Comparison of ENCODE assay signal across 8 cellular contexts in the genomic region with DNA sequence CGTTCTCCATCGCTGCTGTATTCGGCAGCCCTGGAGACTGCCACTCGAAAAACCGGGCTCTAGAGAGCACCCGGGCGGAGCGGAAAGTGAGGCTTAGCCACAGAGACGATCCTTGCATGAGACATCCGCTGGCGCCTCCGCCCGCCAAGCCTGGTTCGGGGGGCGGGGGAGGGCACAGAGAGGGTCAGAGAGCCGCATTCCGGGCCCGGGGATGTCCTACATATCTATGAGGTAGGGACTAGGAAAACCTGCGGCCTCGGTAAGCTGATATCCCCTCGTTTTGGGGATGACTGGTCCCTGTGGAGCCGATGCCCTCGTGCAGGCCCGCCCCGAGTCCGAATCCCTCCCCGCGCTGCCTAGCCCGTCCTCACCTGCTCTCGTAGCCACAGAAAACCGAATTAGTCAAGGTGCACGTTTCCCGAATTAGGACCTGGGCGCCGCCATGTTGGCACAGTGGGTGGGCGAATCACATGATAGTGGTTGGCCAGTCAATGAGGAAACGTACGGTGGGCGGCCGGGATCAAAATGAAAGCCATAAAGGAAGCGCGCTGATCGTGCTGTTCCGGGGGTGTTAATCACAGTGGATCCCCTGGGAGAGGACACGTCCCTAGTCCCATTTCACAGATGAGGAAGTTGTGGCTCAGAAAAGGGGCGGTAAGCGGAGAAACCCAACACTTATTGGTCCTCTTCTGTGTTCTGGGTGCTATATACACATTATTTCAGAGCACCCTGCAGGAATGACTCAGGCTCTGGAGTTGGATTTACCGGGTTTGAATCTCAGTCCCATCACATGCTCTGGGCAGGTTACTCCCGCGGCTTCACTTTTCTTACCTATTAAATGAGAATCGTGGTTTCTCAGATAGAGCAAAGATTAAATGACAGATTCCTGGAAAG. TPM values are rescaled to one million over a fixed set of nuclear protein-coding genes. Genes with fewer than 3 reads are reported as not detected.
DNase-seq lines count a peak whose midpoint lies in the region; ATAC-seq and TF ChIP-seq lines count a peak whose summit lies in the region.

TSS of gene TRMT1 (minus strand) at position 459 of the 894 bp plus-strand sequence. CDS start at position 118, 341 bp downstream.

- peaks cover 12 to 40% (median 31%) of the 10 kb centered on the region in 4 donors for H3K4me1 ChIP-seq in liver (ENCODE audit: control insufficient read depth in 4 of 4, insufficient read depth in 4 of 4, low read length in 3 of 4)

- under 1% methylated on average over 51 of the region's 51 CpGs for WGBS in liver

- H3K27me3 ChIP-seq in liver (ENCODE audit: control insufficient read depth in 4 of 4, insufficient read depth in 4 of 4, low read length in 3 of 4), result no peaks in the 10 kb centered on the region

- peak within 1 kb of the TSS; percentile 71 to 91 for H3K9ac ChIP-seq in liver (ENCODE audit: low read depth in 1 of 2, low read length in 2 of 2)

- no peak for TF ChIP-seq CTCF in liver (IDR thresholded peaks at IDR 0.05; ENCODE audit: low read depth, low read length, missing input control)

- H3K27ac ChIP-seq in liver (ENCODE audit: low read depth in 1 of 2, low read length in 2 of 2), result peak within 1 kb of the TSS; percentile 78 to 82

- H3K36me3 ChIP-seq in liver (ENCODE audit: control insufficient read depth in 4 of 4, insufficient read depth in 3 of 4, low read depth in 1 of 4, low read length in 3 of 4), result peaks cover 0 to 6% (median 1%) of the 10 kb centered on the region in 4 donors

- no peaks in the 10 kb centered on the region for H3K9me3 ChIP-seq in liver (ENCODE audit: control insufficient read depth in 4 of 4, low read length in 3 of 4)

- peak in 1 of 2 donors; percentile 42 for TF ChIP-seq RAD21 in liver (IDR thresholded peaks at IDR 0.05)

- peak; percentile 98 for DNase-seq in NCI-H69 (lab: John Stamatoyannopoulos, UW)
- peak; percentile 85 for DNase-seq in activated CD4-positive, alpha-beta T cell treated with anti-CD3 and anti-CD28 coated beads, Interleukin-2, amount 50 U/mL, for 1 hour
- DNase-seq in dermis blood vessel endothelial cell, result peak; percentile 96
- peak; percentile 85 to 93 for DNase-seq in stimulated activated CD4-positive, alpha-beta T cell treated with anti-CD3 and anti-CD28 coated beads, Interleukin-2, amount 100 ng/mL, for 48 hours

- ATAC-seq in GM18502 (IDR thresholded peaks at IDR 0.05; ENCODE audit: poor library complexity, unreplicated experiment), result peak; percentile 61
- ATAC-seq in HG03457 (IDR thresholded peaks at IDR 0.05; ENCODE audit: unreplicated experiment), result peak; percentile 41
- no peak for ATAC-seq in HG03039 (IDR thresholded peaks at IDR 0.05; ENCODE audit: unreplicated experiment)

- H3K4me3 ChIP-seq in liver (ENCODE audit: low read depth in 1 of 3, low read length in 3 of 3), result peak within 1 kb of the TSS; percentile 90 to 100 (median 93)

TF ChIP-seq in liver, 16 proteins besides CTCF, POLR2A, EP300 and RAD21:
- peak in 1 of 2 donors; percentile 88 for TF ChIP-seq GABPA (IDR thresholded peaks at IDR 0.05 in 1 of 2, conservative IDR thresholded peaks at IDR 0.05 in 1 of 2)
- TF ChIP-seq JUND (IDR thresholded peaks at IDR 0.05), result peak in 1 of 2 donors; percentile 14
- peak; percentile 100 for TF ChIP-seq YY1 (IDR thresholded peaks at IDR 0.05)
- TF ChIP-seq SP1 (IDR thresholded peaks at IDR 0.05), result peak; percentile 55
- TF ChIP-seq, protein P1, sequence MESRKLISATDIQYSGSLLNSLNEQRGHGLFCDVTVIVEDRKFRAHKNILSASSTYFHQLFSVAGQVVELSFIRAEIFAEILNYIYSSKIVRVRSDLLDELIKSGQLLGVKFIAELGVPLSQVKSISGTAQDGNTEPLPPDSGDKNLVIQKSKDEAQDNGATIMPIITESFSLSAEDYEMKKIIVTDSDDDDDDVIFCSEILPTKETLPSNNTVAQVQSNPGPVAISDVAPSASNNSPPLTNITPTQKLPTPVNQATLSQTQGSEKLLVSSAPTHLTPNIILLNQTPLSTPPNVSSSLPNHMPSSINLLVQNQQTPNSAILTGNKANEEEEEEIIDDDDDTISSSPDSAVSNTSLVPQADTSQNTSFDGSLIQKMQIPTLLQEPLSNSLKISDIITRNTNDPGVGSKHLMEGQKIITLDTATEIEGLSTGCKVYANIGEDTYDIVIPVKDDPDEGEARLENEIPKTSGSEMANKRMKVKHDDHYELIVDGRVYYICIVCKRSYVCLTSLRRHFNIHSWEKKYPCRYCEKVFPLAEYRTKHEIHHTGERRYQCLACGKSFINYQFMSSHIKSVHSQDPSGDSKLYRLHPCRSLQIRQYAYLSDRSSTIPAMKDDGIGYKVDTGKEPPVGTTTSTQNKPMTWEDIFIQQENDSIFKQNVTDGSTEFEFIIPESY (IDR thresholded peaks at IDR 0.05), result no peak
- TF ChIP-seq, protein P2, sequence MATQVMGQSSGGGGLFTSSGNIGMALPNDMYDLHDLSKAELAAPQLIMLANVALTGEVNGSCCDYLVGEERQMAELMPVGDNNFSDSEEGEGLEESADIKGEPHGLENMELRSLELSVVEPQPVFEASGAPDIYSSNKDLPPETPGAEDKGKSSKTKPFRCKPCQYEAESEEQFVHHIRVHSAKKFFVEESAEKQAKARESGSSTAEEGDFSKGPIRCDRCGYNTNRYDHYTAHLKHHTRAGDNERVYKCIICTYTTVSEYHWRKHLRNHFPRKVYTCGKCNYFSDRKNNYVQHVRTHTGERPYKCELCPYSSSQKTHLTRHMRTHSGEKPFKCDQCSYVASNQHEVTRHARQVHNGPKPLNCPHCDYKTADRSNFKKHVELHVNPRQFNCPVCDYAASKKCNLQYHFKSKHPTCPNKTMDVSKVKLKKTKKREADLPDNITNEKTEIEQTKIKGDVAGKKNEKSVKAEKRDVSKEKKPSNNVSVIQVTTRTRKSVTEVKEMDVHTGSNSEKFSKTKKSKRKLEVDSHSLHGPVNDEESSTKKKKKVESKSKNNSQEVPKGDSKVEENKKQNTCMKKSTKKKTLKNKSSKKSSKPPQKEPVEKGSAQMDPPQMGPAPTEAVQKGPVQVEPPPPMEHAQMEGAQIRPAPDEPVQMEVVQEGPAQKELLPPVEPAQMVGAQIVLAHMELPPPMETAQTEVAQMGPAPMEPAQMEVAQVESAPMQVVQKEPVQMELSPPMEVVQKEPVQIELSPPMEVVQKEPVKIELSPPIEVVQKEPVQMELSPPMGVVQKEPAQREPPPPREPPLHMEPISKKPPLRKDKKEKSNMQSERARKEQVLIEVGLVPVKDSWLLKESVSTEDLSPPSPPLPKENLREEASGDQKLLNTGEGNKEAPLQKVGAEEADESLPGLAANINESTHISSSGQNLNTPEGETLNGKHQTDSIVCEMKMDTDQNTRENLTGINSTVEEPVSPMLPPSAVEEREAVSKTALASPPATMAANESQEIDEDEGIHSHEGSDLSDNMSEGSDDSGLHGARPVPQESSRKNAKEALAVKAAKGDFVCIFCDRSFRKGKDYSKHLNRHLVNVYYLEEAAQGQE (IDR thresholded peaks at IDR 0.05), result peak; percentile 74
- TF ChIP-seq FOXA1 (IDR thresholded peaks at IDR 0.05), result peak; percentile 23
- peak; percentile 43 to 81 for TF ChIP-seq EGR1 (IDR thresholded peaks at IDR 0.05; ENCODE audit: low read depth in 2 of 2)
- peak; percentile 48 for TF ChIP-seq FOXA2 (IDR thresholded peaks at IDR 0.05)
- peak; percentile 43 to 49 for TF ChIP-seq RXRA (IDR thresholded peaks at IDR 0.05)
- TF ChIP-seq MAX (IDR thresholded peaks at IDR 0.05), result peak; percentile 98
- TF ChIP-seq HNF4A (conservative IDR thresholded peaks at IDR 0.05), result peak in 1 of 2 donors; percentile 29
- TF ChIP-seq TAF1 (conservative IDR thresholded peaks at IDR 0.05), result no peak
- TF ChIP-seq NR2F2 (IDR thresholded peaks at IDR 0.05), result no peak
- TF ChIP-seq HNF4G (IDR thresholded peaks at IDR 0.05), result no peak
- no peak for TF ChIP-seq ATF3 (IDR thresholded peaks at IDR 0.05)

RNA-seq across cellular contexts. Expression of gene TRMT1, which starts in this region (rescaled TPM):
- total RNA-seq in dermis blood vessel endothelial cell (44.7 and 47.0 TPM in 2 replicates), liver (10 to 100 TPM in 1 of 2 donors, 1 to 10 TPM in 1; 8.3 to 15.6 TPM)
- 10 to 100 TPM in 1 of 2 donors, 1 to 10 TPM in 1; 9.8 to 13.7 TPM for polyA plus RNA-seq in liver
